Comparison of ENCODE assay signal across 16 cellular contexts in genomic region chr2:25833566-25833965, GRCh38. TPM values are rescaled to one million over a fixed set of nuclear protein-coding genes. Genes with fewer than 3 reads are reported as not detected.
A peak's percentile ranks its signal among the peaks of the same experiment; 100 is the strongest.
DNase-seq lines count a peak whose midpoint lies in the region; ATAC-seq and TF ChIP-seq lines count a peak whose summit lies in the region.
"Had no signal": no experiment of that assay in that cellular context is flagged by ENCODE, and none has a peak within 500 bp of the region (broad histone marks: within the 10 kb centered on the region; RNA-seq: fewer than 3 reads in every experiment).

No MANE protein-coding gene starts in this region.

- peaks cover 28% of the 10 kb centered on the region for H3K36me3 Mint-ChIP-seq in activated CD4-positive, alpha-beta memory T cell treated with anti-CD3 and anti-CD28 coated beads for 36 hours
- H3K36me3 Mint-ChIP-seq in activated CD4-positive, alpha-beta memory T cell treated with anti-CD3 and anti-CD28 coated beads, Interleukin-2, amount 10 ng/mL, durations not matched to agents 7 days and 5 days (ENCODE audit: low read depth), result peaks cover 41% of the 10 kb centered on the region
- H3K36me3 Mint-ChIP-seq in activated naive CD8-positive, alpha-beta T cell treated with anti-CD3 and anti-CD28 coated beads for 36 hours, result peaks cover 56% of the 10 kb centered on the region

- no peak overlapping the region for H2BK12ac ChIP-seq in mesenchymal stem cell (ENCODE audit: low read length in 2 of 2)

- H3K56ac ChIP-seq in IMR-90 (ENCODE audit: extremely low read depth, insufficient read depth, low read length), result no peak overlapping the region

- TF ChIP-seq CTCF in IMR-90 (conservative IDR thresholded peaks at IDR 0.05; ENCODE audit: low read depth, low read length), result no peak

- H2AK9ac ChIP-seq in IMR-90 (replicated peaks; ENCODE audit: low read depth, low read length, poor library complexity), result no peak overlapping the region

- peaks cover 10% of the 10 kb centered on the region; the same call in 1 of the 2 replicates for H4K20me1 ChIP-seq in IMR-90 (ENCODE audit: insufficient read depth, low read length)

- H3K27me3 ChIP-seq in IMR-90 (ENCODE audit: control insufficient read depth, insufficient read depth, low read length) (no peaks in the 10 kb centered on the region), mesenchymal stem cell (ENCODE audit: control insufficient read depth in 1 of 2, insufficient read depth in 1 of 2, low read length in 2 of 2) (no peaks in the 10 kb centered on the region)
- H3K27me3 ChIP-seq: spleen, tibial artery had no signal

- H3K4ac ChIP-seq in IMR-90 (ENCODE audit: low read depth, low read length), result no peak overlapping the region
- no peak overlapping the region for H3K4ac ChIP-seq in mesenchymal stem cell (ENCODE audit: low read depth in 1 of 2, low read length in 2 of 2)

- peaks cover 26 to 49% of the 10 kb centered on the region in 2 experiments for H3K79me1 ChIP-seq in IMR-90 (ENCODE audit: low read depth in 1 of 2, low read length in 2 of 2)
- H3K79me1 ChIP-seq in mesenchymal stem cell (replicated peaks; ENCODE audit: low read length, poor library complexity, severe bottlenecking), result peaks cover 17% of the 10 kb centered on the region

- H2AFZ ChIP-seq in IMR-90 (replicated peaks; ENCODE audit: low read length, poor library complexity) (no peak overlapping the region), mesenchymal stem cell (ENCODE audit: low read depth, low read length) (no peak overlapping the region)

- peaks cover 7% of the 10 kb centered on the region for H3K9me3 Mint-ChIP-seq in activated CD4-positive, alpha-beta memory T cell treated with anti-CD3 and anti-CD28 coated beads for 36 hours
- peaks cover 3% of the 10 kb centered on the region for H3K9me3 Mint-ChIP-seq in activated CD4-positive, alpha-beta memory T cell treated with anti-CD3 and anti-CD28 coated beads, Interleukin-2, amount 10 ng/mL, durations not matched to agents 7 days and 5 days
- H3K9me3 Mint-ChIP-seq in activated naive CD8-positive, alpha-beta T cell treated with anti-CD3 and anti-CD28 coated beads for 36 hours, result peaks cover 15% of the 10 kb centered on the region

- POLR2A ChIA-PET in activated CD4-positive, alpha-beta memory T cell treated with anti-CD3 and anti-CD28 coated beads for 36 hours (lab: Charles Lee), result no interaction called here
- POLR2A ChIA-PET in activated CD4-positive, alpha-beta memory T cell treated with anti-CD3 and anti-CD28 coated beads, Interleukin-2, amount 10 ng/mL, durations not matched to agents 7 days and 5 days (lab: Charles Lee), result interaction anchor here (0.7 to 1.1 kb wide), 2 partner anchors 18 to 70 kb away, joined by 4 read pairs; no protein-coding TSS in a partner anchor
- POLR2A ChIA-PET in IMR-90 (lab: Charles Lee; ENCODE audit: unreplicated experiment), result no interaction called here

- no peaks in the 10 kb centered on the region for H3K27me3 Mint-ChIP-seq in activated CD4-positive, alpha-beta memory T cell treated with anti-CD3 and anti-CD28 coated beads for 36 hours
- H3K27me3 Mint-ChIP-seq in activated CD4-positive, alpha-beta memory T cell treated with anti-CD3 and anti-CD28 coated beads, Interleukin-2, amount 10 ng/mL, durations not matched to agents 7 days and 5 days, result no peaks in the 10 kb centered on the region
- no peaks in the 10 kb centered on the region for H3K27me3 Mint-ChIP-seq in activated naive CD8-positive, alpha-beta T cell treated with anti-CD3 and anti-CD28 coated beads for 36 hours
- H3K27me3 Mint-ChIP-seq: CD4-positive, CD25-positive, alpha-beta regulatory T cell had no signal

- BruUV-seq in IMR-90 (replicated peaks; lab: Mats Ljungman, UMichigan), result no TSS peak

- no peak for TF ChIP-seq POLR2A in IMR-90 (IDR thresholded peaks at IDR 0.05; ENCODE audit: low read depth, low read length)

- H4K91ac ChIP-seq in IMR-90 (ENCODE audit: insufficient read depth, low read depth, low read length) (no peak overlapping the region), mesenchymal stem cell (ENCODE audit: low read length) (no peak overlapping the region)

- no peak overlapping the region for H3K27ac Mint-ChIP-seq in activated CD4-positive, alpha-beta memory T cell treated with anti-CD3 and anti-CD28 coated beads for 36 hours
- no peak overlapping the region for H3K27ac Mint-ChIP-seq in activated CD4-positive, alpha-beta memory T cell treated with anti-CD3 and anti-CD28 coated beads, Interleukin-2, amount 10 ng/mL, durations not matched to agents 7 days and 5 days
- peak overlapping the region; percentile 96 for H3K27ac Mint-ChIP-seq in activated naive CD8-positive, alpha-beta T cell treated with anti-CD3 and anti-CD28 coated beads for 36 hours

- intact Hi-C loops in activated CD4-positive, alpha-beta memory T cell treated with anti-CD3 and anti-CD28 coated beads for 36 hours (cut with micrococcal nuclease), result loop anchor here (5.0 kb wide), 1 partner anchor 234 kb away; no protein-coding TSS in a partner anchor
- intact Hi-C loops in IMR-90 (cut with micrococcal nuclease), result no loop called here

- peaks cover 3% of the 10 kb centered on the region for H3K36me3 ChIP-seq in IMR-90 (ENCODE audit: control insufficient read depth, insufficient read depth, low read length)
- H3K36me3 ChIP-seq in mesenchymal stem cell (ENCODE audit: control insufficient read depth in 1 of 2, insufficient read depth in 2 of 2, low read depth in 1 of 2, low read length in 2 of 2), result peaks cover 0 to 23% of the 10 kb centered on the region in 2 experiments

- H3K4me3 ChIP-seq in IMR-90 (ENCODE audit: insufficient read depth, low read depth, low read length) (no peak overlapping the region), mesenchymal stem cell (ENCODE audit: insufficient read depth in 1 of 2, low read depth in 1 of 2, low read length in 2 of 2) (no peak overlapping the region)
- H3K4me3 ChIP-seq: psoas muscle, spleen, tibial artery had no signal

- H4K5ac ChIP-seq in IMR-90 (ENCODE audit: low read depth, low read length), result no peak overlapping the region

- H3K14ac ChIP-seq in IMR-90 (replicated peaks; ENCODE audit: low read depth, low read length) (no peak overlapping the region), mesenchymal stem cell (ENCODE audit: low read length in 2 of 2) (no peak overlapping the region)

- H3K9me3 ChIP-seq in IMR-90 (ENCODE audit: control insufficient read depth, insufficient read depth, low read length) (0 out of 2 replicates have a peak, but pooled peaks cover 6% of the 10 kb centered on the region), mesenchymal stem cell (ENCODE audit: control insufficient read depth, low read length) (peaks cover 11% of the 10 kb centered on the region)

- no peak for TF ChIP-seq RAD21 in IMR-90 (IDR thresholded peaks at IDR 0.05; ENCODE audit: low read length)

- H2BK15ac ChIP-seq in IMR-90 (ENCODE audit: low read depth, low read length) (no peak overlapping the region), mesenchymal stem cell (ENCODE audit: low read depth, poor library complexity, severe bottlenecking) (no peak overlapping the region)

- H2BK120ac ChIP-seq in IMR-90 (ENCODE audit: low read depth, low read length) (no peak overlapping the region), mesenchymal stem cell (ENCODE audit: low read depth, low read length) (no peak overlapping the region)

- H3K27ac ChIP-seq in IMR-90 (ENCODE audit: insufficient read depth, low read length) (no peak overlapping the region), mesenchymal stem cell (ENCODE audit: low read length, poor library complexity, severe bottlenecking) (peak overlapping the region; percentile 58)
- H3K27ac ChIP-seq: psoas muscle, spleen, tibial artery had no signal

- H3K18ac ChIP-seq in IMR-90 (ENCODE audit: low read depth, low read length) (no peak overlapping the region), mesenchymal stem cell (ENCODE audit: low read depth in 1 of 2, low read length in 2 of 2) (no peak overlapping the region)

- peak; percentile 39 for DNase-seq in activated CD4-positive, alpha-beta memory T cell treated with anti-CD3 and anti-CD28 coated beads for 36 hours
- no peak for DNase-seq in activated CD4-positive, alpha-beta memory T cell treated with anti-CD3 and anti-CD28 coated beads, Interleukin-2, amount 10 ng/mL, durations not matched to agents 7 days and 5 days
- DNase-seq in IMR-90 (peak; percentile 13), mesenchymal stem cell (no peak), ecto neural progenitor cell (ENCODE audit: low spot score) (no peak), NCI-H1436 treated with DMSO at 0.1 percent for 48 hours (lab: John Stamatoyannopoulos, UW) (no peak)
- DNase-seq in activated naive CD8-positive, alpha-beta T cell treated with anti-CD3 and anti-CD28 coated beads for 36 hours, result no peak
- DNase-seq: activated gamma-delta T cell treated with Interleukin-2 at 50 U/mL for 16 hours; CD4-positive, CD25-positive, alpha-beta regulatory T cell; DMS53; hypothalamus; NCI-H1694 treated with DMSO at 0.1 percent for 48 hours; spleen; tibial artery had no signal

- WGBS in IMR-90 (ENCODE audit: extremely low coverage in 2 of 2, insufficient read length in 1 of 2), 2 experiments, result no CpG with 5 or more reads among the region's 2 CpGs
- 100% methylated on average over 2 of the region's 2 CpGs for WGBS in mesenchymal stem cell

- no peak overlapping the region for H2AK5ac ChIP-seq in IMR-90 (ENCODE audit: low read depth, low read length)
- no peak overlapping the region for H2AK5ac ChIP-seq in mesenchymal stem cell (ENCODE audit: low read length, severe bottlenecking)

- CTCF ChIA-PET in activated CD4-positive, alpha-beta memory T cell treated with anti-CD3 and anti-CD28 coated beads for 36 hours (lab: Charles Lee), result interaction anchor here (0.7 kb wide), 1 partner anchor 1159 kb away, joined by 4 read pairs; no protein-coding TSS in a partner anchor
- CTCF ChIA-PET in activated CD4-positive, alpha-beta memory T cell treated with anti-CD3 and anti-CD28 coated beads, Interleukin-2, amount 10 ng/mL, durations not matched to agents 7 days and 5 days (lab: Charles Lee), result no interaction called here
- CTCF ChIA-PET in IMR-90 (lab: Yijun Ruan, JAX), result no interaction called here

- no peak overlapping the region for H2BK20ac ChIP-seq in IMR-90 (ENCODE audit: low read depth, low read length)

- no peak overlapping the region for H2BK5ac ChIP-seq in IMR-90 (ENCODE audit: low read depth, low read length, poor library complexity, severe bottlenecking)
- H2BK5ac ChIP-seq in mesenchymal stem cell (ENCODE audit: low read depth, low read length, poor library complexity, severe bottlenecking), result no peak overlapping the region

- in situ Hi-C loops in IMR-90 (cut with MboI; ENCODE audit: low sequenced_read_pairs), result no loop called here

- H4K8ac ChIP-seq in IMR-90 (ENCODE audit: low read depth in 2 of 2, low read length in 2 of 2) (no peak overlapping the region), mesenchymal stem cell (ENCODE audit: low read length) (no peak overlapping the region)

- ATAC-seq in IMR-90 (ENCODE audit: low read depth) (no peak), GM18868 (IDR thresholded peaks at IDR 0.05; ENCODE audit: unreplicated experiment) (no peak)

- H3K4me1 ChIP-seq in IMR-90 (ENCODE audit: control insufficient read depth, insufficient read depth, low read length) (peaks cover 6% of the 10 kb centered on the region), mesenchymal stem cell (ENCODE audit: control insufficient read depth, insufficient read depth, low read depth, low read length) (peaks cover 12% of the 10 kb centered on the region)
- H3K4me1 ChIP-seq: psoas muscle, tibial artery had no signal

- H3K23ac ChIP-seq in IMR-90 (ENCODE audit: low read depth, low read length), result no peak overlapping the region
- H3K23ac ChIP-seq in mesenchymal stem cell (ENCODE audit: low read length in 2 of 2), result no peak overlapping the region

- peaks cover 54% of the 10 kb centered on the region for H3K4me1 Mint-ChIP-seq in activated CD4-positive, alpha-beta memory T cell treated with anti-CD3 and anti-CD28 coated beads for 36 hours (ENCODE audit: low read depth)
- H3K4me1 Mint-ChIP-seq in activated CD4-positive, alpha-beta memory T cell treated with anti-CD3 and anti-CD28 coated beads, Interleukin-2, amount 10 ng/mL, durations not matched to agents 7 days and 5 days, result peaks cover 37% of the 10 kb centered on the region
- H3K4me1 Mint-ChIP-seq in activated naive CD8-positive, alpha-beta T cell treated with anti-CD3 and anti-CD28 coated beads for 36 hours, result peaks cover 51% of the 10 kb centered on the region

- H3K9ac ChIP-seq in IMR-90 (ENCODE audit: low read depth, low read length) (no peak overlapping the region), mesenchymal stem cell (ENCODE audit: low read length) (no peak overlapping the region)

- no peak overlapping the region for H3K4me3 Mint-ChIP-seq in activated CD4-positive, alpha-beta memory T cell treated with anti-CD3 and anti-CD28 coated beads for 36 hours
- no peak overlapping the region for H3K4me3 Mint-ChIP-seq in activated CD4-positive, alpha-beta memory T cell treated with anti-CD3 and anti-CD28 coated beads, Interleukin-2, amount 10 ng/mL, durations not matched to agents 7 days and 5 days
- no peak overlapping the region for H3K4me3 Mint-ChIP-seq in activated naive CD8-positive, alpha-beta T cell treated with anti-CD3 and anti-CD28 coated beads for 36 hours
- H3K4me3 Mint-ChIP-seq: CD4-positive, CD25-positive, alpha-beta regulatory T cell had no signal

- dilution Hi-C loops in IMR-90 (cut with HindIII; ENCODE audit: low sequenced_read_pairs, unreplicated experiment), result no loop called here

- H3K4me2 ChIP-seq in IMR-90 (ENCODE audit: low read depth, low read length), result no peak overlapping the region
- H3K4me2 ChIP-seq in mesenchymal stem cell (ENCODE audit: low read length, poor library complexity, severe bottlenecking), result no peak overlapping the region

- peaks cover 5% of the 10 kb centered on the region; the same call in 1 of the 2 replicates for H3K9me1 ChIP-seq in IMR-90 (ENCODE audit: insufficient read depth, low read length)

RNA-seq across cellular contexts. Expression of gene ASXL2, which starts 44.7 kb away (rescaled TPM):
- 10 to 100 TPM; 37.8 to 38.7 TPM for total RNA-seq in activated CD4-positive, alpha-beta memory T cell treated with anti-CD3 and anti-CD28 coated beads for 36 hours
- 10 to 100 TPM; 43.7 to 45.0 TPM for total RNA-seq in activated CD4-positive, alpha-beta memory T cell treated with anti-CD3 and anti-CD28 coated beads, Interleukin-2, amount 10 ng/mL, durations not matched to agents 7 days and 5 days
- total RNA-seq in IMR-90 (2012; rRNA removed), result 7.5 and 8.1 TPM in 2 replicates
- polyA plus RNA-seq in IMR-90 (2012; rRNA removed), result 4.9 and 5.3 TPM in 2 replicates
- polyA plus RNA-seq in IMR-90 (2012; cell fraction: cytosol; rRNA removed), result 1.4 TPM in 2 replicates
- polyA plus RNA-seq in IMR-90 (2012; cell fraction: nucleus; rRNA removed; ENCODE audit: low replicate concordance), result 2.6 and 8.2 TPM in 2 replicates
- 10 to 100 TPM; 36.2 to 39.6 TPM for total RNA-seq in activated naive CD8-positive, alpha-beta T cell treated with anti-CD3 and anti-CD28 coated beads for 36 hours
- polyA plus RNA-seq in mesenchymal stem cell (2013, experiment 1 of 2), result 12.3 TPM
- polyA plus RNA-seq in mesenchymal stem cell (2013, experiment 2 of 2), result 11.7 TPM

Comparison
In these comparisons a context has a peak if more than half of its experiments do, and no peak if none do; other contexts are left out.
1. DNase-seq: peak in activated CD4-positive, alpha-beta memory T cell treated with anti-CD3 and anti-CD28 coated beads for 36 hours (single experiment) and IMR-90 (single experiment); none in activated CD4-positive, alpha-beta memory T cell treated with anti-CD3 and anti-CD28 coated beads, Interleukin-2, amount 10 ng/mL, durations not matched to agents 7 days and 5 days (single experiment), activated naive CD8-positive, alpha-beta T cell treated with anti-CD3 and anti-CD28 coated beads for 36 hours (single experiment), mesenchymal stem cell (single experiment), ecto neural progenitor cell (single experiment) and NCI-H1436 treated with DMSO at 0.1 percent for 48 hours (single experiment).